35 cellular contexts compared by ENCODE assay signal in the genomic region with DNA sequence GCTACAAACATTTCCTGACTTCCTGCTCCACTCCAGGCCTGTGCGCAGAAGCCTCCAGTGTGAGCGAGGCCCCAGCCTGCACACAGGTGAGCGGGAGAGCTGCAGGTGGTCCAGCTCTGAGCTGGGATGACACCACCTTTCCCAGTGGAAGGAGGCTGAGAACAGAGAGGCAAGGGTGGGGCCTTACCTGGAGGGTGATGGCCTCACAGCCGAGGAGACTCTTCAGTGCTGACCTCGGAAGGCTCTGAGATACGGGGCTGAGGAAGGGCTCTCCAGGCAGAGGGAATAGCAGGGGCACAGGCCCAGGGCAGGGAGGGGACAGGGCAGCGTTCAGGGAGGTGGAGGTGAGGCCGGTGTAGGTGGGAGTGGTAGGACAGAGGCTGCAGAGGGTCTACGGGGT.
"Had no signal": no experiment of that assay in that cellular context is flagged by ENCODE, and none has a peak within 500 bp of the region (broad histone marks: within the 10 kb centered on the region; RNA-seq: fewer than 3 reads in every experiment).

No MANE protein-coding gene starts in this region.

- H3K36me3 ChIP-seq: brain microvascular endothelial cell, esophagus squamous epithelium, left lung, lower lobe of right lung, thoracic aorta, uterus had no signal

- H3K4me3 Mint-ChIP-seq: activated CD4-positive, alpha-beta memory T cell treated with anti-CD3 and anti-CD28 coated beads for 36 hours; activated CD4-positive, alpha-beta T cell treated with anti-CD3 and anti-CD28 coated beads, Interleukin-2, amount 10 ng/mL, durations not matched to agents 24 days and 14 days; activated naive CD4-positive, alpha-beta T cell treated with anti-CD3 and anti-CD28 coated beads for 36 hours; activated T-helper 1 cell treated with anti-CD3 and anti-CD28 coated beads, Interleukin-12 subunit alpha, Interleukin-12 subunit beta, Interleukin-2, Interleukin-4 antibody, amounts not matched to agents 30 ng/mL and 10 ng/mL and 1 ng/mL, durations not matched to agents 14 hours and 24 hours and 36 hours; endodermal cell; nephron progenitor cell; T-helper 1 cell treated with Interleukin-12 subunit alpha and Interleukin-12 subunit beta and Interleukin-4 antibody, amounts not matched to agents 30 μg/mL and 1 μg/mL, for 36 hours had no signal

- DNase-seq: activated CD4-positive, alpha-beta memory T cell treated with anti-CD3 and anti-CD28 coated beads for 36 hours; activated CD4-positive, alpha-beta T cell treated with anti-CD3 and anti-CD28 coated beads, Interleukin-2, amount 10 ng/mL, durations not matched to agents 24 days and 14 days; activated CD4-positive, CD25-positive, alpha-beta regulatory T cell treated with anti-CD3 and anti-CD28 coated beads, Interleukin-2, amount 50 U/mL, for 72 hours; activated CD8-positive, alpha-beta memory T cell treated with anti-CD3 and anti-CD28 coated beads, Interleukin-2, amount 50 U/mL, for 4 hours; activated effector memory CD4-positive, alpha-beta T cell treated with anti-CD3 and anti-CD28 coated beads, Interleukin-2, amount 50 U/mL, for 16 hours; activated naive CD4-positive, alpha-beta T cell treated with anti-CD3 and anti-CD28 coated beads for 36 hours; activated T-cell treated with anti-CD3 and anti-CD28 coated beads, Interleukin-2, amount 50 U/mL, for 1 hour; amniotic stem cell; brain microvascular endothelial cell; caudate nucleus; cortex of kidney; endodermal cell; esophagus squamous epithelium; foreskin melanocyte; left lung; lower lobe of right lung; mesendoderm; mucosa of descending colon; nephron progenitor cell; nucleus accumbens; stimulated activated CD4-positive, alpha-beta T cell treated with anti-CD3 and anti-CD28 coated beads, Interleukin-15, amount 100 ng/mL, for 24 hours; stimulated activated CD4-positive, alpha-beta T cell treated with anti-CD3 and anti-CD28 coated beads, Interleukin-2, amount 100 ng/mL, for 24 hours; stimulated activated naive CD4-positive, alpha-beta T cell treated with Interleukin-2 at 50 U/mL for 16 hours; SW 1271; T1000; trophoblast cell; uterus had no signal

- H3K27me3 ChIP-seq: brain microvascular endothelial cell, esophagus squamous epithelium, left lung, uterus had no signal

- H3K27ac ChIP-seq: brain microvascular endothelial cell, esophagus squamous epithelium, left lung, lower lobe of right lung, parathyroid adenoma, psoas muscle, thoracic aorta, uterus had no signal

- H3K4me1 ChIP-seq: lower lobe of right lung, psoas muscle, uterus had no signal

- H3K4me3 ChIP-seq: esophagus squamous epithelium, left lung, lower lobe of right lung, mucosa of descending colon, psoas muscle, smooth muscle cell, thoracic aorta, uterus had no signal

- H3K9me3 Mint-ChIP-seq: activated CD4-positive, alpha-beta memory T cell treated with anti-CD3 and anti-CD28 coated beads for 36 hours; activated CD4-positive, alpha-beta T cell treated with anti-CD3 and anti-CD28 coated beads, Interleukin-2, amount 10 ng/mL, durations not matched to agents 24 days and 14 days; activated naive CD4-positive, alpha-beta T cell treated with anti-CD3 and anti-CD28 coated beads for 36 hours; activated T-helper 1 cell treated with anti-CD3 and anti-CD28 coated beads, Interleukin-12 subunit alpha, Interleukin-12 subunit beta, Interleukin-2, Interleukin-4 antibody, amounts not matched to agents 30 ng/mL and 10 ng/mL and 1 ng/mL, durations not matched to agents 14 hours and 24 hours and 36 hours; T-helper 1 cell treated with Interleukin-12 subunit alpha and Interleukin-12 subunit beta and Interleukin-4 antibody, amounts not matched to agents 30 μg/mL and 1 μg/mL, for 36 hours had no signal

- H3K27me3 Mint-ChIP-seq: activated CD4-positive, alpha-beta memory T cell treated with anti-CD3 and anti-CD28 coated beads for 36 hours; activated CD4-positive, alpha-beta T cell treated with anti-CD3 and anti-CD28 coated beads, Interleukin-2, amount 10 ng/mL, durations not matched to agents 24 days and 14 days had no signal

- H3K79me2 ChIP-seq: parathyroid adenoma had no signal

- H3K9ac ChIP-seq: parathyroid adenoma had no signal

- H3K27ac Mint-ChIP-seq: activated CD4-positive, alpha-beta memory T cell treated with anti-CD3 and anti-CD28 coated beads for 36 hours; activated CD4-positive, alpha-beta T cell treated with anti-CD3 and anti-CD28 coated beads, Interleukin-2, amount 10 ng/mL, durations not matched to agents 24 days and 14 days; activated naive CD4-positive, alpha-beta T cell treated with anti-CD3 and anti-CD28 coated beads for 36 hours; activated T-helper 1 cell treated with anti-CD3 and anti-CD28 coated beads, Interleukin-12 subunit alpha, Interleukin-12 subunit beta, Interleukin-2, Interleukin-4 antibody, amounts not matched to agents 30 ng/mL and 10 ng/mL and 1 ng/mL, durations not matched to agents 14 hours and 24 hours and 36 hours; endodermal cell; nephron progenitor cell; T-helper 1 cell treated with Interleukin-12 subunit alpha and Interleukin-12 subunit beta and Interleukin-4 antibody, amounts not matched to agents 30 μg/mL and 1 μg/mL, for 36 hours had no signal

- H3K9me3 ChIP-seq: esophagus squamous epithelium, left lung, lower lobe of right lung, mucosa of descending colon, psoas muscle, thoracic aorta, uterus had no signal

- H3K4me2 ChIP-seq: smooth muscle cell had no signal

- ATAC-seq: left lung, lower lobe of right lung, mucosa of descending colon, psoas muscle had no signal

- FAIRE-seq: astrocyte, islet of Langerhans had no signal
